Comparison of ENCODE assay signal across 8 cellular contexts in the genomic region with DNA sequence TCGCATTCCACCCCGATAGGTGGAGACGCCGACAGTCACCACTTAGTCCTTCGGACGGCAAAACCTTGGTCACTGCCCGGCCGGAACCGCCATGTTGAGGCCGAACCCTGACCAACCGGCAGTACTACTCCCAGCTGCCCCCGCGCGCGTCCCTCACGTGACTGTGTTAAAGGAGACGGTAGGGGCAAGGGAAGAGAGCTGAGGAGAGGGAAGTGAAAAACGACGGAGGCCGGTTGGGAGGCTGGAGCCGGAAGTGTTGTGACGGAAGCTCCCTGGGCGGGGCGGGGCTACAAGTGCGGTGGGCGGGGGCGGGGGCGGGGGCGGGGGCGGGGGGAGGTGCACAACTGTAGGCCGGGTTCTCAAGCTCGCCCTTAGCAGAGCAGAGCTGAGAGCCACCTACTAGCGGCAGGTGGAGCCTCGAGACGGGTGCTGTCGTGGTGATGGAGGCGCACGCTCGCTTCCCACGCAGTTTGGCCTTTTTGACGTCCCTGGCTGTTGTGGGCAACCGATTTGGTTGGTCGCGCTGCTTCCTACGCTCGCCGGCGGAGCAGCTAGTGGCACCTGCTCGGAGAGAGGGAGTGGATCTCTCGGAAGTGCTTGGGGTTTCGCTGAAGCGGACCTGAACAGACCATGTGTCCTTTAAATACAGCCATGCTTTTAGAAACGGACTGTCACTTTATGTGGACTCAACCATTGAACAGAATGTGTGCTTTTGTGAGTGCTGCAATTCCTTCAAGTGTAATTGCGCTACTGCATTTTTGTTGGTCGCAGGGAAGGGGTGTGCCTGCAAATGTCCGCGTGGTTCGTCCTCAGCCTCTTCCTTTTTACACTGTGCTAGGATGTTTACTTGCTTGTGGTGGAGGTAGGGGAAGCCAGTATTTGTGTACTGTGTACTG. TPM values are rescaled to one million over a fixed set of nuclear protein-coding genes. Genes with fewer than 3 reads are reported as not detected.
DNase-seq lines count a peak whose midpoint lies in the region; ATAC-seq and TF ChIP-seq lines count a peak whose summit lies in the region.

A gene with protein sequence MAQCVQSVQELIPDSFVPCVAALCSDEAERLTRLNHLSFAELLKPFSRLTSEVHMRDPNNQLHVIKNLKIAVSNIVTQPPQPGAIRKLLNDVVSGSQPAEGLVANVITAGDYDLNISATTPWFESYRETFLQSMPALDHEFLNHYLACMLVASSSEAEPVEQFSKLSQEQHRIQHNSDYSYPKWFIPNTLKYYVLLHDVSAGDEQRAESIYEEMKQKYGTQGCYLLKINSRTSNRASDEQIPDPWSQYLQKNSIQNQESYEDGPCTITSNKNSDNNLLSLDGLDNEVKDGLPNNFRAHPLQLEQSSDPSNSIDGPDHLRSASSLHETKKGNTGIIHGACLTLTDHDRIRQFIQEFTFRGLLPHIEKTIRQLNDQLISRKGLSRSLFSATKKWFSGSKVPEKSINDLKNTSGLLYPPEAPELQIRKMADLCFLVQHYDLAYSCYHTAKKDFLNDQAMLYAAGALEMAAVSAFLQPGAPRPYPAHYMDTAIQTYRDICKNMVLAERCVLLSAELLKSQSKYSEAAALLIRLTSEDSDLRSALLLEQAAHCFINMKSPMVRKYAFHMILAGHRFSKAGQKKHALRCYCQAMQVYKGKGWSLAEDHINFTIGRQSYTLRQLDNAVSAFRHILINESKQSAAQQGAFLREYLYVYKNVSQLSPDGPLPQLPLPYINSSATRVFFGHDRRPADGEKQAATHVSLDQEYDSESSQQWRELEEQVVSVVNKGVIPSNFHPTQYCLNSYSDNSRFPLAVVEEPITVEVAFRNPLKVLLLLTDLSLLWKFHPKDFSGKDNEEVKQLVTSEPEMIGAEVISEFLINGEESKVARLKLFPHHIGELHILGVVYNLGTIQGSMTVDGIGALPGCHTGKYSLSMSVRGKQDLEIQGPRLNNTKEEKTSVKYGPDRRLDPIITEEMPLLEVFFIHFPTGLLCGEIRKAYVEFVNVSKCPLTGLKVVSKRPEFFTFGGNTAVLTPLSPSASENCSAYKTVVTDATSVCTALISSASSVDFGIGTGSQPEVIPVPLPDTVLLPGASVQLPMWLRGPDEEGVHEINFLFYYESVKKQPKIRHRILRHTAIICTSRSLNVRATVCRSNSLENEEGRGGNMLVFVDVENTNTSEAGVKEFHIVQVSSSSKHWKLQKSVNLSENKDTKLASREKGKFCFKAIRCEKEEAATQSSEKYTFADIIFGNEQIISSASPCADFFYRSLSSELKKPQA (N-terminal part only) (minus strand): TSS at position 130 of the 896 bp plus-strand sequence. CDS start 364 bp downstream, outside the sequence.

- intact Hi-C loops in activated T-helper 2 cell treated with anti-CD3 and anti-CD28 coated beads, Interferon-gamma antibody, Interleukin-2, Interleukin-4, amounts not matched to agents 10 μg/mL and 5 μg/mL and 100 μg/mL, durations not matched to agents 14 hours and 24 hours and 36 hours (cut with micrococcal nuclease): loop anchor here (1.0 to 5.0 kb wide), 5 partner anchors 75 to 286 kb away; a partner anchor contains a TSS

- TF ChIP-seq CTCF in LNCaP clone FGC (IDR thresholded peaks at IDR 0.05; ENCODE audit: control insufficient read depth, extremely low read depth, insufficient read depth) (peak; percentile 44; the same call in 1 of the 2 replicates), RWPE1 (conservative IDR thresholded peaks at IDR 0.05; ENCODE audit: low read depth) (no peak)

- H3K9me3 Mint-ChIP-seq in activated T-helper 2 cell treated with anti-CD3 and anti-CD28 coated beads, Interferon-gamma antibody, Interleukin-2, Interleukin-4, amounts not matched to agents 10 μg/mL and 5 μg/mL and 100 μg/mL, durations not matched to agents 14 hours and 24 hours and 36 hours: no peaks in the 10 kb centered on the region
- H3K9me3 Mint-ChIP-seq in natural killer cell treated with Interleukin-12 subunit alpha and Interleukin-12 subunit beta and Interleukin-15 and Interleukin-18, amount 100 ng/mL, for 72 hours: no peaks in the 10 kb centered on the region

- H3K27ac Mint-ChIP-seq in activated T-helper 2 cell treated with anti-CD3 and anti-CD28 coated beads, Interferon-gamma antibody, Interleukin-2, Interleukin-4, amounts not matched to agents 10 μg/mL and 5 μg/mL and 100 μg/mL, durations not matched to agents 14 hours and 24 hours and 36 hours: peak within 1 kb of the TSS; percentile 99
- H3K27ac Mint-ChIP-seq in natural killer cell treated with Interleukin-12 subunit alpha and Interleukin-12 subunit beta and Interleukin-15 and Interleukin-18, amount 100 ng/mL, for 72 hours: peak within 1 kb of the TSS; percentile 89 to 96

- peak within 1 kb of the TSS; percentile 100 for H3K4me3 Mint-ChIP-seq in activated T-helper 2 cell treated with anti-CD3 and anti-CD28 coated beads, Interferon-gamma antibody, Interleukin-2, Interleukin-4, amounts not matched to agents 10 μg/mL and 5 μg/mL and 100 μg/mL, durations not matched to agents 14 hours and 24 hours and 36 hours (ENCODE audit: low read depth)
- peak within 1 kb of the TSS; percentile 98 for H3K4me3 Mint-ChIP-seq in natural killer cell treated with Interleukin-12 subunit alpha and Interleukin-12 subunit beta and Interleukin-15 and Interleukin-18, amount 100 ng/mL, for 72 hours

- H3K27me3 Mint-ChIP-seq in activated T-helper 2 cell treated with anti-CD3 and anti-CD28 coated beads, Interferon-gamma antibody, Interleukin-2, Interleukin-4, amounts not matched to agents 10 μg/mL and 5 μg/mL and 100 μg/mL, durations not matched to agents 14 hours and 24 hours and 36 hours (ENCODE audit: low read depth): no peaks in the 10 kb centered on the region
- H3K27me3 Mint-ChIP-seq in natural killer cell treated with Interleukin-12 subunit alpha and Interleukin-12 subunit beta and Interleukin-15 and Interleukin-18, amount 100 ng/mL, for 72 hours: no peaks in the 10 kb centered on the region

- POLR2A ChIA-PET in RWPE1 (lab: Yijun Ruan, JAX; ENCODE audit: low non-redundant PET): interaction anchor here (0.7 to 0.8 kb wide), 2 partner anchors 18 to 71 kb away, joined by 3 to 6 read pairs; no protein-coding TSS in a partner anchor

- peaks cover 41% of the 10 kb centered on the region for H3K4me1 Mint-ChIP-seq in activated T-helper 2 cell treated with anti-CD3 and anti-CD28 coated beads, Interferon-gamma antibody, Interleukin-2, Interleukin-4, amounts not matched to agents 10 μg/mL and 5 μg/mL and 100 μg/mL, durations not matched to agents 14 hours and 24 hours and 36 hours (ENCODE audit: low read depth)
- H3K4me1 Mint-ChIP-seq in natural killer cell treated with Interleukin-12 subunit alpha and Interleukin-12 subunit beta and Interleukin-15 and Interleukin-18, amount 100 ng/mL, for 72 hours (ENCODE audit: low read depth in 2 of 2): peaks cover 33 to 39% of the 10 kb centered on the region in 2 donors

- DNase-seq in ELF-1 (ENCODE audit: low read depth, low spot score) (peak; percentile 98), GOT3 (lab: John Stamatoyannopoulos, UW) (peak; percentile 51), LNCaP clone FGC (ENCODE audit: low read depth) (peak; percentile 96), RWPE1 (ENCODE audit: low spot score) (peak; percentile 83), fibroblast of peridontal ligament (ENCODE audit: extremely low read depth) (peak; percentile 97)
- peak; percentile 89 for DNase-seq in activated T-helper 2 cell treated with anti-CD3 and anti-CD28 coated beads, Interferon-gamma antibody, Interleukin-2, Interleukin-4, amounts not matched to agents 10 μg/mL and 5 μg/mL and 100 μg/mL, durations not matched to agents 14 hours and 24 hours and 36 hours (ENCODE audit: low spot score)
- DNase-seq in natural killer cell treated with Interleukin-12 subunit alpha and Interleukin-12 subunit beta and Interleukin-15 and Interleukin-18, amount 100 ng/mL, for 72 hours (ENCODE audit: low spot score): peak; percentile 97
- peak; percentile 94 for DNase-seq in stimulated activated naive CD8-positive, alpha-beta T cell treated with anti-CD3 and anti-CD28 coated beads, Interleukin-15, Interleukin-2, amounts not matched to agents 100 U/mL and 50 U/mL, for 24 hours

- peaks cover 22% of the 10 kb centered on the region for H3K36me3 Mint-ChIP-seq in activated T-helper 2 cell treated with anti-CD3 and anti-CD28 coated beads, Interferon-gamma antibody, Interleukin-2, Interleukin-4, amounts not matched to agents 10 μg/mL and 5 μg/mL and 100 μg/mL, durations not matched to agents 14 hours and 24 hours and 36 hours (ENCODE audit: low read depth)
- no peaks in the 10 kb centered on the region for H3K36me3 Mint-ChIP-seq in natural killer cell treated with Interleukin-12 subunit alpha and Interleukin-12 subunit beta and Interleukin-15 and Interleukin-18, amount 100 ng/mL, for 72 hours

- H3K4me3 ChIP-seq in LNCaP clone FGC (ENCODE audit: low read depth, low read length): peak within 1 kb of the TSS; percentile 89

- ATAC-seq in natural killer cell treated with Interleukin-12 subunit alpha and Interleukin-12 subunit beta and Interleukin-15 and Interleukin-18, amount 100 ng/mL, for 72 hours: peak; percentile 91 to 93
- ATAC-seq in stimulated activated naive CD8-positive, alpha-beta T cell treated with anti-CD3 and anti-CD28 coated beads, Interleukin-15, Interleukin-2, amounts not matched to agents 100 U/mL and 50 U/mL, for 24 hours: peak; percentile 90

- H3K27ac ChIP-seq in RWPE1: peak within 1 kb of the TSS; percentile 90

- CTCF ChIA-PET in RWPE1 (lab: Yijun Ruan, JAX): interaction anchor here (1.0 kb wide), 1 partner anchor 76 kb away, joined by 3 read pairs; a partner anchor contains a TSS

RNA-seq across cellular contexts. Expression of the gene that starts here (rescaled TPM):
- 41.3 and 46.4 TPM in 2 replicates for total RNA-seq in activated T-helper 2 cell treated with anti-CD3 and anti-CD28 coated beads, Interferon-gamma antibody, Interleukin-2, Interleukin-4, amounts not matched to agents 10 μg/mL and 5 μg/mL and 100 μg/mL, durations not matched to agents 14 hours and 24 hours and 36 hours
- total RNA-seq in natural killer cell treated with Interleukin-12 subunit alpha and Interleukin-12 subunit beta and Interleukin-15 and Interleukin-18, amount 100 ng/mL, for 72 hours: 10 to 100 TPM; 49.4 to 50.3 TPM

Comparison
In these comparisons a context has a peak if more than half of its experiments do, and no peak if none do; other contexts are left out.
1. Peak in every context shown above with its lines: DNase-seq, ATAC-seq, H3K4me3 ChIP-seq and H3K27ac ChIP-seq.